8 cellular contexts compared by ENCODE assay signal in genomic region chr9:129459550-129460322, GRCh38.
DNase-seq lines count a peak whose midpoint lies in the region; ATAC-seq, FAIRE-seq and TF ChIP-seq lines count a peak whose summit lies in the region.

No MANE protein-coding gene starts in this region.

- H3K4me2 ChIP-seq in astrocyte (ENCODE audit: low read length) (peak overlapping the region; percentile 77), Karpas-422 (ENCODE audit: low read depth, low read length, poor library complexity, severe bottlenecking) (no peak overlapping the region)

- 16% methylated on average over 28 of the region's 29 CpGs; no CpG with 5 or more reads in 1 of the 2 donors for WGBS in transverse colon (ENCODE audit: low coverage in 1 of 2), 2 donors

- TF ChIP-seq CTCF in astrocyte (IDR thresholded peaks at IDR 0.05; ENCODE audit: insufficient read depth, low read depth, low read length): no peak
- TF ChIP-seq CTCF in mucosa of descending colon (IDR thresholded peaks at IDR 0.05): no peak
- no peak for TF ChIP-seq CTCF in transverse colon (IDR thresholded peaks at IDR 0.05)

- H3K79me2 ChIP-seq in astrocyte (ENCODE audit: insufficient read depth, low read length) (no peaks in the 10 kb centered on the region), Karpas-422 (ENCODE audit: low read length) (no peaks in the 10 kb centered on the region)

- TF ChIP-seq POLR2A in transverse colon (IDR thresholded peaks at IDR 0.05): no peak

- in situ Hi-C loops in transverse colon (cut with MboI; ENCODE audit: low pct_ligation_motif_present in 1 of 4, low pct_unique_long_range_greater_than_20kb in 1 of 4, low sequenced_read_pairs in 3 of 4) (no loop called here), HAP-1 (cut with MboI; ENCODE audit: low sequenced_read_pairs) (no loop called here)

- ATAC-seq in activated CD4-positive, CD25-positive, alpha-beta regulatory T cell treated with anti-CD3 and anti-CD28 coated beads, Interleukin-2, amount 50 U/mL, for 24 hours: peak; percentile 14 to 19
- peak; percentile 14 for ATAC-seq in mucosa of descending colon

- H3K27ac ChIP-seq in astrocyte (ENCODE audit: low read depth, low read length) (peak overlapping the region; percentile 21), transverse colon (peak overlapping the region; percentile 68 to 97 (median 96)), Karpas-422 (ENCODE audit: low read length) (no peak overlapping the region)

- H3K9ac ChIP-seq in astrocyte (ENCODE audit: low read length) (peak overlapping the region; percentile 37), Karpas-422 (ENCODE audit: low read length) (no peak overlapping the region)

- H4K20me1 ChIP-seq in astrocyte (ENCODE audit: insufficient read depth, low read length) (no peaks in the 10 kb centered on the region), Karpas-422 (ENCODE audit: insufficient read depth, low read depth, low read length) (no peaks in the 10 kb centered on the region)

- H3K27ac Mint-ChIP-seq in astrocyte (ENCODE audit: unreplicated experiment): no peak overlapping the region

- H3K4me3 Mint-ChIP-seq in astrocyte (ENCODE audit: unreplicated experiment): no peak overlapping the region

- intact Hi-C loops in mucosa of descending colon (cut with DNase I, micrococcal nuclease): no loop called here
- intact Hi-C loops in transverse colon (cut with DNase I; ENCODE audit: low total_unique reads): no loop called here

- H3K27me3 ChIP-seq in astrocyte (ENCODE audit: insufficient read depth, low read length) (no peaks in the 10 kb centered on the region), transverse colon (no peaks in the 10 kb centered on the region), HAP-1 (ENCODE audit: low read depth) (no peaks in the 10 kb centered on the region), Karpas-422 (ENCODE audit: low read length) (no peaks in the 10 kb centered on the region)

- peaks cover 5% of the 10 kb centered on the region for H3K27me3 Mint-ChIP-seq in astrocyte (ENCODE audit: low read depth, unreplicated experiment)

- H3K4me3 ChIP-seq in astrocyte (ENCODE audit: insufficient read depth, low read depth, low read length): no peak overlapping the region
- H3K4me3 ChIP-seq in mucosa of descending colon: no peak overlapping the region
- peak overlapping the region in 1 of 4 donors; percentile 25 for H3K4me3 ChIP-seq in transverse colon
- no peak overlapping the region for H3K4me3 ChIP-seq in HAP-1
- no peak overlapping the region for H3K4me3 ChIP-seq in Karpas-422 (ENCODE audit: low read length)

- no peaks in the 10 kb centered on the region for H3K9me2 ChIP-seq in Karpas-422 (replicated peaks; ENCODE audit: insufficient read depth, low read length)

- FAIRE-seq in astrocyte (lab: Jason Lieb, UNC): no peak

- H3K4me1 ChIP-seq in astrocyte (ENCODE audit: insufficient read depth, low read length) (peaks cover 34% of the 10 kb centered on the region), mucosa of descending colon (ENCODE audit: low read depth) (peaks cover 31% of the 10 kb centered on the region), transverse colon (peaks cover 38 to 41% (median 40%) of the 10 kb centered on the region in 4 donors), HAP-1 (peaks cover 29% of the 10 kb centered on the region), Karpas-422 (ENCODE audit: low read length) (no peaks in the 10 kb centered on the region)

- no peaks in the 10 kb centered on the region for H3K36me3 Mint-ChIP-seq in astrocyte (ENCODE audit: low read depth, unreplicated experiment)

- H2AFZ ChIP-seq in astrocyte (ENCODE audit: low read depth, low read length) (peak overlapping the region; percentile 32), Karpas-422 (ENCODE audit: low read length) (no peak overlapping the region)

- TF ChIP-seq EP300 in transverse colon (IDR thresholded peaks at IDR 0.05; ENCODE audit: low read depth): no peak

- no peak for DNase-seq in activated CD4-positive, CD25-positive, alpha-beta regulatory T cell (lab: John Stamatoyannopoulos, UW)
- no peak for DNase-seq in astrocyte (ENCODE audit: low read depth)
- peak in 1 of 3 donors; percentile 38 for DNase-seq in mucosa of descending colon
- DNase-seq in transverse colon: peak; percentile 33
- no peak for DNase-seq in HAP-1 (ENCODE audit: low spot score in 2 of 2)
- DNase-seq in NCI-H345 treated with DMSO at 0.1 percent for 48 hours (lab: John Stamatoyannopoulos, UW; ENCODE audit: unreplicated experiment): no peak
- no peak for DNase-seq in Karpas-422

- H3K4me1 Mint-ChIP-seq in astrocyte (ENCODE audit: low read depth, unreplicated experiment): peaks cover 6% of the 10 kb centered on the region

- H3K36me3 ChIP-seq in astrocyte (ENCODE audit: insufficient read depth, low read length) (no peaks in the 10 kb centered on the region), mucosa of descending colon (ENCODE audit: low read depth) (no peaks in the 10 kb centered on the region), transverse colon (no peaks in the 10 kb centered on the region), HAP-1 (replicated peaks) (no peaks in the 10 kb centered on the region), Karpas-422 (ENCODE audit: insufficient read depth, low read length) (no peaks in the 10 kb centered on the region)

- H3K9me3 Mint-ChIP-seq in astrocyte (ENCODE audit: unreplicated experiment): peaks cover 3% of the 10 kb centered on the region

- H3K9me3 ChIP-seq in astrocyte (ENCODE audit: insufficient read depth, low read depth, low read length) (no peaks in the 10 kb centered on the region), mucosa of descending colon (no peaks in the 10 kb centered on the region), transverse colon (no peaks in the 10 kb centered on the region), HAP-1 (no peaks in the 10 kb centered on the region), Karpas-422 (ENCODE audit: low read length) (no peaks in the 10 kb centered on the region)
